Comparison of ENCODE assay signal across 12 cellular contexts in the genomic region with DNA sequence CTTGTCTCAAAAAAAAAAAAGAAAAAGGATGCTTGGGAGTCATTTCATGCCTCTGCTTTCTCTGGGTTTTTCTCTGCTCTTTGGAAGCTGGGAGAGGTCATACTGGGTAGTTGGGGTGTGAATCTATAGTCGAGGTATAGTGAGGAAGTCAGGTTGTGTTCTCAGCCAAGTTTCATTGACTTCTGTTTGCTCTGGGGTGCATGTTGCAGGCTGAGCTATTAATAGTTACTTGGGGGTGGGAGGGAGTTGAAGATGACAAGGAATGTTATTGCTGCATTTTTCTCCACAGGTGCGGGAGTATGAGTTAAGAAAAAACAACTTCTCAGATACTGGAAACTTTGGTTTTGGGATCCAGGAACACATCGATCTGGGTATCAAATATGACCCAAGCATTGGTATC. TPM values are rescaled to one million over a fixed set of nuclear protein-coding genes. Genes with fewer than 3 reads are reported as not detected.
DNase-seq lines count a peak whose midpoint lies in the region; TF ChIP-seq lines count a peak whose summit lies in the region.
"Had no signal": no experiment of that assay in that cellular context is flagged by ENCODE, and none has a peak within 500 bp of the region (broad histone marks: within the 10 kb centered on the region; RNA-seq: fewer than 3 reads in every experiment).

No MANE protein-coding gene starts in this region.

- intact Hi-C loops in mammary epithelial cell (cut with micrococcal nuclease): no loop called here

- H3K4me1 Mint-ChIP-seq in T-helper 1 cell treated with Interleukin-12 subunit alpha and Interleukin-12 subunit beta and Interleukin-4 antibody, amounts not matched to agents 30 μg/mL and 1 μg/mL, for 36 hours (ENCODE audit: low read depth): peaks cover 59% of the 10 kb centered on the region
- H3K4me1 Mint-ChIP-seq in osteocyte (ENCODE audit: unreplicated experiment): peaks cover 47% of the 10 kb centered on the region

- H2AFZ ChIP-seq in MM.1S (ENCODE audit: low read length) (no peak overlapping the region), mammary epithelial cell (ENCODE audit: low read depth, low read length) (no peak overlapping the region)

- peaks cover 20% of the 10 kb centered on the region for H3F3A ChIP-seq in MM.1S (ENCODE audit: insufficient read depth, low read length)

- H3K9me3 ChIP-seq in MM.1S (replicated peaks; ENCODE audit: insufficient read depth, low read length): no peaks in the 10 kb centered on the region
- H3K9me3 ChIP-seq in mammary epithelial cell (replicated peaks; ENCODE audit: insufficient read depth, low read length): no peaks in the 10 kb centered on the region
- H3K9me3 ChIP-seq: stomach had no signal

- DNase-seq in T-helper 1 cell (no peak), MM.1S (no peak), mammary epithelial cell (no peak), osteocyte (ENCODE audit: extremely low spot score, unreplicated experiment) (no peak), NCI-H146 (lab: John Stamatoyannopoulos, UW) (no peak), Kasumi-1 (lab: John Stamatoyannopoulos, UW) (no peak), NCI-H2171 treated with DMSO at 0.1 percent for 48 hours (lab: John Stamatoyannopoulos, UW) (no peak)
- DNase-seq: 8988T; effector memory CD4-positive, alpha-beta T cell; NCI-H1436 treated with DMSO at 0.1 percent for 48 hours; stomach had no signal

- H3K9ac ChIP-seq in MM.1S (ENCODE audit: low read length) (no peak overlapping the region), mammary epithelial cell (ENCODE audit: insufficient read depth, low read length) (no peak overlapping the region)

- peak overlapping the region; percentile 95; the same call in 1 of the 2 replicates for H3K4me2 ChIP-seq in MM.1S (ENCODE audit: low read depth, low read length)
- H3K4me2 ChIP-seq in mammary epithelial cell (ENCODE audit: insufficient read depth, low read depth, low read length): peak overlapping the region; percentile 86

- TF ChIP-seq CTCF in MM.1S (IDR thresholded peaks at IDR 0.05; ENCODE audit: low read length): no peak
- no peak for TF ChIP-seq CTCF in mammary epithelial cell (conservative IDR thresholded peaks at IDR 0.05 in 1 of 2, IDR thresholded peaks at IDR 0.05 in 1 of 2; ENCODE audit: extremely low read depth in 1 of 2, insufficient read depth in 1 of 2, low read depth in 1 of 2, low read length in 2 of 2)
- no peak for TF ChIP-seq CTCF in osteocyte (IDR thresholded peaks at IDR 0.05)

- no peaks in the 10 kb centered on the region for H3K27me3 Mint-ChIP-seq in T-helper 1 cell treated with Interleukin-12 subunit alpha and Interleukin-12 subunit beta and Interleukin-4 antibody, amounts not matched to agents 30 μg/mL and 1 μg/mL, for 36 hours (ENCODE audit: low read depth)
- H3K27me3 Mint-ChIP-seq in osteocyte (ENCODE audit: unreplicated experiment): no peaks in the 10 kb centered on the region

- H4K20me1 ChIP-seq in MM.1S (ENCODE audit: insufficient read depth, low read length) (peaks cover 60% of the 10 kb centered on the region), mammary epithelial cell (ENCODE audit: insufficient read depth, low read length) (peaks cover 26% of the 10 kb centered on the region)

- H3K9me2 ChIP-seq in MM.1S (replicated peaks; ENCODE audit: insufficient read depth, low read length): no peaks in the 10 kb centered on the region

- H3K36me3 ChIP-seq in MM.1S (replicated peaks; ENCODE audit: insufficient read depth, low read length) (peaks cover 43% of the 10 kb centered on the region; the same call in 1 of the 2 replicates), mammary epithelial cell (ENCODE audit: insufficient read depth, low read length) (peaks cover 56% of the 10 kb centered on the region)

- no peak overlapping the region for H3K4me3 ChIP-seq in MM.1S (ENCODE audit: low read length)
- H3K4me3 ChIP-seq in mammary epithelial cell (replicated peaks in 1 of 3; ENCODE audit: insufficient read depth in 1 of 3, low read depth in 2 of 3, low read length in 3 of 3): no peak overlapping the region

- in situ Hi-C loops in mammary epithelial cell (cut with MboI; ENCODE audit: low sequenced_read_pairs in 2 of 2): no loop called here

- 45% methylated on average over 3 of the region's 3 CpGs for WGBS in mammary epithelial cell (ENCODE audit: low coverage, missing lambda C conversion rate)

- H3K27me3 ChIP-seq in MM.1S (replicated peaks; ENCODE audit: insufficient read depth, low read length) (no peaks in the 10 kb centered on the region), mammary epithelial cell (ENCODE audit: insufficient read depth, low read length) (no peaks in the 10 kb centered on the region)
- H3K27me3 ChIP-seq: stomach had no signal

- peaks cover 61% of the 10 kb centered on the region for H3K36me3 Mint-ChIP-seq in T-helper 1 cell treated with Interleukin-12 subunit alpha and Interleukin-12 subunit beta and Interleukin-4 antibody, amounts not matched to agents 30 μg/mL and 1 μg/mL, for 36 hours (ENCODE audit: low read depth)
- H3K36me3 Mint-ChIP-seq in osteocyte (ENCODE audit: unreplicated experiment): peaks cover 59% of the 10 kb centered on the region

- dilution Hi-C loops in mammary epithelial cell (cut with HindIII; ENCODE audit: low sequenced_read_pairs): no loop called here

- H3K27ac ChIP-seq in MM.1S (ENCODE audit: low read length) (no peak overlapping the region), mammary epithelial cell (ENCODE audit: insufficient read depth, low read depth, low read length) (no peak overlapping the region)

- H3K79me2 ChIP-seq in MM.1S (ENCODE audit: low read length) (peaks cover 78% of the 10 kb centered on the region), mammary epithelial cell (ENCODE audit: insufficient read depth, low read length) (peaks cover 78% of the 10 kb centered on the region)

- BruUV-seq in mammary epithelial cell (replicated peaks; lab: Mats Ljungman, UMichigan): no TSS peak

- CTCF ChIA-PET in mammary epithelial cell (lab: Charles Lee; ENCODE audit: low non-redundant PET): interaction anchor here (0.6 kb wide), 1 partner anchor 77 kb away, joined by 5 read pairs; no protein-coding TSS in a partner anchor

- H3K27ac Mint-ChIP-seq in T-helper 1 cell treated with Interleukin-12 subunit alpha and Interleukin-12 subunit beta and Interleukin-4 antibody, amounts not matched to agents 30 μg/mL and 1 μg/mL, for 36 hours: peak overlapping the region; percentile 4
- no peak overlapping the region for H3K27ac Mint-ChIP-seq in osteocyte (ENCODE audit: unreplicated experiment)

- no peaks in the 10 kb centered on the region for H3K9me3 Mint-ChIP-seq in T-helper 1 cell treated with Interleukin-12 subunit alpha and Interleukin-12 subunit beta and Interleukin-4 antibody, amounts not matched to agents 30 μg/mL and 1 μg/mL, for 36 hours
- H3K9me3 Mint-ChIP-seq in osteocyte (ENCODE audit: unreplicated experiment): no peaks in the 10 kb centered on the region

- H3K4me1 ChIP-seq in MM.1S (ENCODE audit: low read length) (peaks cover 11% of the 10 kb centered on the region), mammary epithelial cell (ENCODE audit: insufficient read depth, low read length) (peaks cover 47% of the 10 kb centered on the region)

- H3K4me3 Mint-ChIP-seq in T-helper 1 cell treated with Interleukin-12 subunit alpha and Interleukin-12 subunit beta and Interleukin-4 antibody, amounts not matched to agents 30 μg/mL and 1 μg/mL, for 36 hours: peak overlapping the region; percentile 15
- peak overlapping the region; percentile 2 for H3K4me3 Mint-ChIP-seq in osteocyte (ENCODE audit: unreplicated experiment)

RNA-seq across cellular contexts. Expression of a gene that starts 2.8 kb away (rescaled TPM):
- total RNA-seq in mammary epithelial cell (1,000 to 10,000 TPM in 1 of 2 donors, 100 to 1,000 TPM in 1; 376 to 1,022 TPM), osteocyte (823 and 843 TPM in 2 replicates)
- 1,104 TPM for polyA plus RNA-seq in mammary epithelial cell
- polyA minus RNA-seq in mammary epithelial cell: 741 TPM

RNA-seq across cellular contexts. Expression of a gene that starts 48.9 kb away (rescaled TPM):
- total RNA-seq in mammary epithelial cell (10 to 100 TPM; 38.0 to 59.9 TPM), osteocyte (41.4 and 47.0 TPM in 2 replicates)
- polyA plus RNA-seq in mammary epithelial cell: 37.0 TPM
- polyA minus RNA-seq in mammary epithelial cell: 65.2 TPM
